ENCODE assay signal across 8 cellular contexts in genomic region chr14:23319746-23320583, GRCh38. TPM values are rescaled to one million over a fixed set of nuclear protein-coding genes. Genes with fewer than 3 reads are reported as not detected.
DNase-seq lines count a peak whose midpoint lies in the region; ATAC-seq, FAIRE-seq and TF ChIP-seq lines count a peak whose summit lies in the region.

No MANE protein-coding gene starts in this region.

- no peaks in the 10 kb centered on the region; the same call in 1 of the 2 replicates for H4K20me1 ChIP-seq in GM12878 (ENCODE audit: control insufficient read depth, insufficient read depth)

- peaks cover 13% of the 10 kb centered on the region for H3K79me1 ChIP-seq in mesenchymal stem cell (replicated peaks; ENCODE audit: low read length, poor library complexity, severe bottlenecking)

- peak overlapping the region; percentile 97 for H4K8ac ChIP-seq in mesenchymal stem cell (ENCODE audit: low read length)

- peaks cover 23% of the 10 kb centered on the region for H3K79me2 ChIP-seq in GM12878 (ENCODE audit: control insufficient read depth, insufficient read depth, low read length)

- H3K9me3 ChIP-seq in cardiac muscle cell (ENCODE audit: low read depth) (no peaks in the 10 kb centered on the region), GM12878 (replicated peaks; ENCODE audit: control insufficient read depth, insufficient read depth, low read length) (no peaks in the 10 kb centered on the region), mesenchymal stem cell (ENCODE audit: control insufficient read depth, low read length) (no peaks in the 10 kb centered on the region), upper lobe of right lung (no peaks in the 10 kb centered on the region)

- H3K4me1 ChIP-seq in cardiac muscle cell (ENCODE audit: low read depth) = peaks cover 15% of the 10 kb centered on the region
- peaks cover 13% of the 10 kb centered on the region for H3K4me1 ChIP-seq in GM12878 (ENCODE audit: control insufficient read depth, insufficient read depth, low read length)
- H3K4me1 ChIP-seq in mesenchymal stem cell (ENCODE audit: control insufficient read depth, insufficient read depth, low read depth, low read length) = peaks cover 16% of the 10 kb centered on the region
- H3K4me1 ChIP-seq in upper lobe of right lung = peaks cover 22% of the 10 kb centered on the region

- peak overlapping the region; percentile 27 to 86 for H3K4ac ChIP-seq in mesenchymal stem cell (ENCODE audit: low read depth in 1 of 2, low read length in 2 of 2)

- H3K4me2 ChIP-seq in GM12878 (ENCODE audit: control insufficient read depth, insufficient read depth) = peak overlapping the region; percentile 99
- H3K4me2 ChIP-seq in mesenchymal stem cell (ENCODE audit: low read length, poor library complexity, severe bottlenecking) = no peak overlapping the region

- SMC1A ChIA-PET in GM12878 (lab: Charles Lee; ENCODE audit: uncharacterized antibody, unreplicated experiment) = interaction anchor here (0.9 to 4.5 kb wide), 9 partner anchors 10 to 249 kb away, joined by 4 to 48 read pairs (median 10); partner anchors contain the start of genes BCL2L2 and PPP1R3E

- TF ChIP-seq CTCF in cardiac muscle cell (IDR thresholded peaks at IDR 0.05; ENCODE audit: low read depth, low read length) = no peak
- TF ChIP-seq CTCF in GM12878 (IDR thresholded peaks at IDR 0.05 in 2 of 3, conservative IDR thresholded peaks at IDR 0.05 in 1 of 3; ENCODE audit: control insufficient read depth in 2 of 3, extremely low read depth in 1 of 3, insufficient read depth in 1 of 3, low read depth in 3 of 3, low read length in 3 of 3) = no peak
- TF ChIP-seq CTCF in upper lobe of right lung (IDR thresholded peaks at IDR 0.05) = no peak

- H4K91ac ChIP-seq in mesenchymal stem cell (ENCODE audit: low read length) = peak overlapping the region; percentile 89

- no peak for TF ChIP-seq POLR2A in GM12878 (IDR thresholded peaks at IDR 0.05; ENCODE audit: low read depth, low read length)

- H3K9ac ChIP-seq in GM12878 (ENCODE audit: control insufficient read depth, insufficient read depth, low read length) (peak overlapping the region; percentile 69), mesenchymal stem cell (ENCODE audit: low read length) (peak overlapping the region; percentile 79)

- TF ChIP-seq RAD21 in GM12878 (IDR thresholded peaks at IDR 0.05; ENCODE audit: insufficient read depth, low read depth, low read length) = no peak

- H2AK5ac ChIP-seq in mesenchymal stem cell (ENCODE audit: low read length, severe bottlenecking) = peak overlapping the region; percentile 83

- CTCF ChIA-PET in GM12878 (lab: Yijun Ruan, JAX) = interaction anchor here (0.6 to 7.2 kb wide), 14 partner anchors 9 to 390 kb away, joined by 3 to 77 read pairs (median 6); partner anchors contain the start of genes ACIN1, BCL2L2, C14orf119 and HOMEZ

- POLR2A ChIA-PET in GM12878 (lab: Charles Lee) = interaction anchor here (0.6 to 6.3 kb wide), 14 partner anchors 10 to 827 kb away, joined by 3 to 98 read pairs (median 4); partner anchors contain the start of genes ACIN1, BCL2L2, C14orf119 and HOMEZ

- no peak overlapping the region for H2BK5ac ChIP-seq in mesenchymal stem cell (ENCODE audit: low read depth, low read length, poor library complexity, severe bottlenecking)

- TSS peak; percentile 97 for BruUV-seq in GM12878 (replicated peaks; lab: Mats Ljungman, UMichigan)

- WGBS in GM12878 (ENCODE audit: insufficient coverage, insufficient replicate concordance, low lambda C conversion rate, missing lambda C conversion rate) = 95% methylated on average over 17 of the region's 17 CpGs
- 98% methylated on average over 17 of the region's 17 CpGs for WGBS in mesenchymal stem cell

- H3K23ac ChIP-seq in mesenchymal stem cell (ENCODE audit: low read length in 2 of 2) = peak overlapping the region in 1 of 2 experiments; percentile 3

- H3K36me3 ChIP-seq in cardiac muscle cell (peaks cover 24% of the 10 kb centered on the region), GM12878 (ENCODE audit: control insufficient read depth in 2 of 2, insufficient read depth in 2 of 2, low read length in 1 of 2) (peaks cover 8 to 20% of the 10 kb centered on the region in 2 experiments), mesenchymal stem cell (ENCODE audit: control insufficient read depth in 1 of 2, insufficient read depth in 2 of 2, low read depth in 1 of 2, low read length in 2 of 2) (peaks cover 26 to 58% of the 10 kb centered on the region in 2 experiments), upper lobe of right lung (peaks cover 27% of the 10 kb centered on the region)

- no peaks in the 10 kb centered on the region for H3K27me3 ChIP-seq in cardiac muscle cell
- H3K27me3 ChIP-seq in GM12878 (replicated peaks in 1 of 2; ENCODE audit: control insufficient read depth in 2 of 2, insufficient read depth in 2 of 2, low read length in 1 of 2) = no peaks in the 10 kb centered on the region
- H3K27me3 ChIP-seq in mesenchymal stem cell (ENCODE audit: control insufficient read depth in 1 of 2, insufficient read depth in 1 of 2, low read length in 2 of 2) = no peaks in the 10 kb centered on the region
- H3K27me3 ChIP-seq in upper lobe of right lung = no peaks in the 10 kb centered on the region

- RAD21 ChIA-PET in GM12878 (lab: Charles Lee; ENCODE audit: unreplicated experiment) = interaction anchor here (1.7 to 4.1 kb wide), 5 partner anchors 16 to 225 kb away, joined by 5 to 103 read pairs (median 9); partner anchors contain the start of genes ACIN1, BCL2L2, C14orf119 and HOMEZ

- no peak for FAIRE-seq in GM12878 (lab: Jason Lieb, UNC)

- intact Hi-C loops in left ventricle myocardium superior (cut with micrococcal nuclease) (loop anchor here (10.0 kb wide), 1 partner anchor 135 kb away; no protein-coding TSS in a partner anchor), GM12878 (cut with micrococcal nuclease; ENCODE audit: unreplicated experiment) (loop anchor here (5.0 kb wide), 2 partner anchors 147 to 237 kb away; partner anchors contain the start of genes NGDN and THTPA), upper lobe of right lung (cut with DNase I) (no loop called here)

- H2BK15ac ChIP-seq in mesenchymal stem cell (ENCODE audit: low read depth, poor library complexity, severe bottlenecking) = no peak overlapping the region

- DNase-seq in cardiac muscle cell (ENCODE audit: low read depth in 1 of 2, low spot score in 1 of 2) (no peak), left ventricle myocardium superior (no peak), GM12878 (ENCODE audit: low read depth, low spot score) (no peak), mesenchymal stem cell (no peak), upper lobe of right lung (no peak), COR-L47 (lab: John Stamatoyannopoulos, UW) (no peak), NCI-H2227 (lab: John Stamatoyannopoulos, UW; ENCODE audit: unreplicated experiment) (no peak)

- no peak for ATAC-seq in left ventricle myocardium superior
- no peak for ATAC-seq in GM12878
- no peak for ATAC-seq in upper lobe of right lung
- ATAC-seq in HG03432 (IDR thresholded peaks at IDR 0.05; ENCODE audit: unreplicated experiment) = no peak

- no peak for TF ChIP-seq EP300 in GM12878 (IDR thresholded peaks at IDR 0.05; ENCODE audit: borderline replicate concordance in 1 of 2, control insufficient read depth in 1 of 2, low read depth in 2 of 2, low read length in 2 of 2)

- H2AFZ ChIP-seq in GM12878 (ENCODE audit: control insufficient read depth, low read depth, low read length) (peak overlapping the region; percentile 79), mesenchymal stem cell (ENCODE audit: low read depth, low read length) (peak overlapping the region; percentile 73)

- H3K18ac ChIP-seq in mesenchymal stem cell (ENCODE audit: low read depth in 1 of 2, low read length in 2 of 2) = peak overlapping the region; percentile 68 to 82

- H3K27ac ChIP-seq in cardiac muscle cell (peak overlapping the region; percentile 97), GM12878 (ENCODE audit: control insufficient read depth, insufficient read depth) (peak overlapping the region; percentile 82), mesenchymal stem cell (ENCODE audit: low read length, poor library complexity, severe bottlenecking) (peak overlapping the region; percentile 87), upper lobe of right lung (peak overlapping the region; percentile 95)

- H2BK120ac ChIP-seq in mesenchymal stem cell (ENCODE audit: low read depth, low read length) = no peak overlapping the region

- in situ Hi-C loops in GM12878 (cut with MboI) = loop anchor here (5.0 to 25.0 kb wide), 2 partner anchors 237 to 792 kb away; partner anchors contain the start of genes DCAF11, NRL and THTPA

- no peak overlapping the region for H3K14ac ChIP-seq in mesenchymal stem cell (ENCODE audit: low read length in 2 of 2)

- no peak overlapping the region for H2BK12ac ChIP-seq in mesenchymal stem cell (ENCODE audit: low read length in 2 of 2)

- H3K4me3 ChIP-seq in cardiac muscle cell (peak overlapping the region; percentile 19), GM12878 (peak overlapping the region; percentile 79), mesenchymal stem cell (ENCODE audit: insufficient read depth in 1 of 2, low read depth in 1 of 2, low read length in 2 of 2) (peak overlapping the region in 1 of 2 experiments; percentile 60), upper lobe of right lung (peak overlapping the region; percentile 57)

RNA-seq across cellular contexts. Expression of gene PABPN1, which starts 1.3 kb away (rescaled TPM):
- total RNA-seq in cardiac muscle cell (184 and 194 TPM in 2 replicates), left ventricle myocardium superior (76.8 TPM), GM12878 (2014; rRNA removed) (83.4 and 90.6 TPM in 2 replicates), GM12878 (2014; rRNA removed; fragmentation: Illumina TruSeq; extraction: Trizol) (106 TPM in 2 replicates), GM12878 (2021) (189 and 206 TPM in 2 replicates), upper lobe of right lung (118 TPM)
- polyA plus RNA-seq in cardiac muscle cell (502 and 534 TPM in 2 replicates), GM12878 (2011; rRNA removed) (222 and 248 TPM in 2 replicates), GM12878 (2014; fragmentation: Illumina TruSeq; extraction: Trizol) (206 and 231 TPM in 2 replicates), GM12878 (2014; fragmentation: Nextera tagmentation; extraction: Ambion mirVana) (10 to 100 TPM; 31.3 to 35.6 TPM), GM12878 (2014; rRNA removed) (149 and 158 TPM in 2 replicates), GM12878 (2016; fragmentation: Nextera tagmentation; extraction: Ambion mirVana) (10 to 100 TPM; 76.8 to 99.4 TPM)
- 79.0 and 80.6 TPM in 2 replicates for total RNA-seq in GM12878 (2013; cell fraction: nucleolus; rRNA removed)
- polyA plus RNA-seq in GM12878 (2011; ENCODE audit: low read depth) = 67.7 TPM
- 198 and 220 TPM in 2 replicates for polyA plus RNA-seq in GM12878 (2011; cell fraction: cytosol; rRNA removed)
- 548 and 640 TPM in 2 replicates for polyA plus RNA-seq in GM12878 (2011; cell fraction: nucleus; rRNA removed)
- 119 and 126 TPM in 2 replicates for polyA plus RNA-seq in GM12878 (2012)
- polyA minus RNA-seq in GM12878 (2011; rRNA and poly(A)+ RNA removed) = 90.9 and 114 TPM in 2 replicates
- 21.9 and 31.3 TPM in 2 replicates for polyA minus RNA-seq in GM12878 (2011; cell fraction: cytosol; rRNA and poly(A)+ RNA removed)
- 40.1 and 63.0 TPM in 2 replicates for polyA minus RNA-seq in GM12878 (2011; cell fraction: nucleus; rRNA and poly(A)+ RNA removed)
- 111 TPM for polyA plus RNA-seq in mesenchymal stem cell (2013, experiment 1 of 2)
- 101 TPM for polyA plus RNA-seq in mesenchymal stem cell (2013, experiment 2 of 2)

RNA-seq across cellular contexts. Expression of gene BCL2L2, which starts 13.3 kb away (rescaled TPM):
- total RNA-seq in cardiac muscle cell = 28.6 and 40.7 TPM in 2 replicates
- 5.8 and 7.4 TPM in 2 replicates for polyA plus RNA-seq in cardiac muscle cell
- total RNA-seq in left ventricle myocardium superior = 38.3 TPM
- 24.1 and 28.4 TPM in 2 replicates for total RNA-seq in GM12878 (2013; cell fraction: nucleolus; rRNA removed)
- 5.8 and 6.3 TPM in 2 replicates for total RNA-seq in GM12878 (2014; rRNA removed)
- total RNA-seq in GM12878 (2014; rRNA removed; fragmentation: Illumina TruSeq; extraction: Trizol) = 7.9 and 8.3 TPM in 2 replicates
- 9.7 and 12.5 TPM in 2 replicates for total RNA-seq in GM12878 (2021)
- polyA plus RNA-seq in GM12878 (2011; ENCODE audit: low read depth) = 8.3 TPM
- polyA plus RNA-seq in GM12878 (2011; rRNA removed) = 14.7 and 15.4 TPM in 2 replicates
- polyA plus RNA-seq in GM12878 (2011; cell fraction: cytosol; rRNA removed) = 12.1 and 14.0 TPM in 2 replicates
- polyA plus RNA-seq in GM12878 (2011; cell fraction: nucleus; rRNA removed) = 21.4 and 22.2 TPM in 2 replicates
- 12.0 and 12.8 TPM in 2 replicates for polyA plus RNA-seq in GM12878 (2012)
- 9.6 and 10.1 TPM in 2 replicates for polyA plus RNA-seq in GM12878 (2014; fragmentation: Illumina TruSeq; extraction: Trizol)
- polyA plus RNA-seq in GM12878 (2014; fragmentation: Nextera tagmentation; extraction: Ambion mirVana) = 1 to 10 TPM; 1.4 to 3.1 TPM
- polyA plus RNA-seq in GM12878 (2014; rRNA removed) = 13.3 and 14.0 TPM in 2 replicates
- polyA plus RNA-seq in GM12878 (2016; fragmentation: Nextera tagmentation; extraction: Ambion mirVana) = 1 to 10 TPM; 1.5 to 2.2 TPM
- polyA minus RNA-seq in GM12878 (2011; rRNA and poly(A)+ RNA removed) = 10.7 and 14.0 TPM in 2 replicates
- 2.9 and 4.1 TPM in 2 replicates for polyA minus RNA-seq in GM12878 (2011; cell fraction: cytosol; rRNA and poly(A)+ RNA removed)
- polyA minus RNA-seq in GM12878 (2011; cell fraction: nucleus; rRNA and poly(A)+ RNA removed) = 10.4 and 16.9 TPM in 2 replicates
- polyA plus RNA-seq in mesenchymal stem cell (2013, experiment 1 of 2) = 18.6 TPM
- 18.9 TPM for polyA plus RNA-seq in mesenchymal stem cell (2013, experiment 2 of 2)
- total RNA-seq in upper lobe of right lung = 53.0 TPM

RNA-seq across cellular contexts. Expression of gene PPP1R3E, which starts 17.3 kb away (rescaled TPM):
- total RNA-seq in cardiac muscle cell (15.5 and 16.9 TPM in 2 replicates), left ventricle myocardium superior (11.6 TPM), GM12878 (2014; rRNA removed) (6.3 and 6.6 TPM in 2 replicates), GM12878 (2014; rRNA removed; fragmentation: Illumina TruSeq; extraction: Trizol) (7.6 and 9.7 TPM in 2 replicates), GM12878 (2021) (8.6 and 11.7 TPM in 2 replicates), upper lobe of right lung (14.6 TPM)
- polyA plus RNA-seq in cardiac muscle cell (14.2 and 17.9 TPM in 2 replicates), GM12878 (2011; rRNA removed) (26.4 and 32.7 TPM in 2 replicates), GM12878 (2014; fragmentation: Illumina TruSeq; extraction: Trizol) (13.7 and 18.7 TPM in 2 replicates), GM12878 (2014; fragmentation: Nextera tagmentation; extraction: Ambion mirVana) (1 to 10 TPM; 4.7 to 4.8 TPM), GM12878 (2014; rRNA removed) (9.3 and 13.7 TPM in 2 replicates), GM12878 (2016; fragmentation: Nextera tagmentation; extraction: Ambion mirVana) (1 to 10 TPM; 4.6 to 6.1 TPM)
- total RNA-seq in GM12878 (2013; cell fraction: nucleolus; rRNA removed) = 79.3 and 88.0 TPM in 2 replicates
- 11.1 TPM for polyA plus RNA-seq in GM12878 (2011; ENCODE audit: low read depth)
- 20.7 and 26.7 TPM in 2 replicates for polyA plus RNA-seq in GM12878 (2011; cell fraction: cytosol; rRNA removed)
- polyA plus RNA-seq in GM12878 (2011; cell fraction: nucleus; rRNA removed) = 72.6 and 113 TPM in 2 replicates
- polyA plus RNA-seq in GM12878 (2012) = 10.9 and 17.0 TPM in 2 replicates
- polyA minus RNA-seq in GM12878 (2011; rRNA and poly(A)+ RNA removed) = 19.9 and 26.3 TPM in 2 replicates
- polyA minus RNA-seq in GM12878 (2011; cell fraction: cytosol; rRNA and poly(A)+ RNA removed) = 4.0 and 5.3 TPM in 2 replicates
- 25.1 and 34.8 TPM in 2 replicates for polyA minus RNA-seq in GM12878 (2011; cell fraction: nucleus; rRNA and poly(A)+ RNA removed)
- polyA plus RNA-seq in mesenchymal stem cell (2013, experiment 1 of 2) = 3.5 TPM
- polyA plus RNA-seq in mesenchymal stem cell (2013, experiment 2 of 2) = 3.8 TPM

RNA-seq across cellular contexts. Expression of gene SLC22A17, which starts 32.7 kb away (rescaled TPM):
- total RNA-seq in cardiac muscle cell (66.6 and 74.0 TPM in 2 replicates), left ventricle myocardium superior (10.7 TPM), GM12878 (2014; rRNA removed) (not detected in 2 replicates), GM12878 (2014; rRNA removed; fragmentation: Illumina TruSeq; extraction: Trizol) (not detected in 2 replicates), GM12878 (2021) (0.11 TPM in 1 of 2 replicates, not detected in the other), upper lobe of right lung (12.1 TPM)
- polyA plus RNA-seq in cardiac muscle cell (43.8 and 55.1 TPM in 2 replicates), GM12878 (2011; rRNA removed) (not detected in 2 replicates), GM12878 (2014; fragmentation: Illumina TruSeq; extraction: Trizol) (not detected in 2 replicates), GM12878 (2014; fragmentation: Nextera tagmentation; extraction: Ambion mirVana) (not detected), GM12878 (2014; rRNA removed) (not detected in 2 replicates), GM12878 (2016; fragmentation: Nextera tagmentation; extraction: Ambion mirVana) (not detected)
- total RNA-seq in GM12878 (2013; cell fraction: nucleolus; rRNA removed) = not detected in 2 replicates
- polyA plus RNA-seq in GM12878 (2011; ENCODE audit: low read depth) = not detected
- polyA plus RNA-seq in GM12878 (2011; cell fraction: cytosol; rRNA removed) = not detected in 2 replicates
- 0.10 TPM in 1 of 2 replicates, not detected in the other for polyA plus RNA-seq in GM12878 (2011; cell fraction: nucleus; rRNA removed)
- polyA plus RNA-seq in GM12878 (2012) = 0.06 TPM in 1 of 2 replicates, not detected in the other
- not detected in 2 replicates for polyA minus RNA-seq in GM12878 (2011; rRNA and poly(A)+ RNA removed)
- polyA minus RNA-seq in GM12878 (2011; cell fraction: cytosol; rRNA and poly(A)+ RNA removed) = not detected in 2 replicates
- not detected in 2 replicates for polyA minus RNA-seq in GM12878 (2011; cell fraction: nucleus; rRNA and poly(A)+ RNA removed)
- 36.3 TPM for polyA plus RNA-seq in mesenchymal stem cell (2013, experiment 1 of 2)
- polyA plus RNA-seq in mesenchymal stem cell (2013, experiment 2 of 2) = 34.3 TPM

RNA-seq across cellular contexts. Expression of gene HOMEZ, which starts 34.0 kb away (rescaled TPM):
- total RNA-seq in cardiac muscle cell (12.3 and 13.6 TPM in 2 replicates), left ventricle myocardium superior (7.9 TPM), GM12878 (2014; rRNA removed) (14.3 and 14.7 TPM in 2 replicates), GM12878 (2014; rRNA removed; fragmentation: Illumina TruSeq; extraction: Trizol) (12.7 and 13.0 TPM in 2 replicates), GM12878 (2021) (15.2 and 15.3 TPM in 2 replicates), upper lobe of right lung (11.0 TPM)
- polyA plus RNA-seq in cardiac muscle cell (20.8 and 26.5 TPM in 2 replicates), GM12878 (2011; rRNA removed) (9.6 and 11.0 TPM in 2 replicates), GM12878 (2014; fragmentation: Illumina TruSeq; extraction: Trizol) (17.8 and 19.3 TPM in 2 replicates), GM12878 (2014; fragmentation: Nextera tagmentation; extraction: Ambion mirVana) (1 to 10 TPM; 2.6 to 3.6 TPM), GM12878 (2014; rRNA removed) (11.2 and 12.9 TPM in 2 replicates), GM12878 (2016; fragmentation: Nextera tagmentation; extraction: Ambion mirVana) (10 to 100 TPM; 13.3 to 16.2 TPM)
- total RNA-seq in GM12878 (2013; cell fraction: nucleolus; rRNA removed) = 13.1 and 14.2 TPM in 2 replicates
- 1.9 TPM for polyA plus RNA-seq in GM12878 (2011; ENCODE audit: low read depth)
- polyA plus RNA-seq in GM12878 (2011; cell fraction: cytosol; rRNA removed) = 11.3 and 14.2 TPM in 2 replicates
- polyA plus RNA-seq in GM12878 (2011; cell fraction: nucleus; rRNA removed) = 5.9 and 7.2 TPM in 2 replicates
- polyA plus RNA-seq in GM12878 (2012) = 5.7 and 10.2 TPM in 2 replicates
- 18.8 and 19.3 TPM in 2 replicates for polyA minus RNA-seq in GM12878 (2011; rRNA and poly(A)+ RNA removed)
- 3.2 and 5.4 TPM in 2 replicates for polyA minus RNA-seq in GM12878 (2011; cell fraction: cytosol; rRNA and poly(A)+ RNA removed)
- polyA minus RNA-seq in GM12878 (2011; cell fraction: nucleus; rRNA and poly(A)+ RNA removed) = 6.5 and 8.0 TPM in 2 replicates
- 17.4 TPM for polyA plus RNA-seq in mesenchymal stem cell (2013, experiment 1 of 2)
- 17.7 TPM for polyA plus RNA-seq in mesenchymal stem cell (2013, experiment 2 of 2)
